In the genomic region with DNA sequence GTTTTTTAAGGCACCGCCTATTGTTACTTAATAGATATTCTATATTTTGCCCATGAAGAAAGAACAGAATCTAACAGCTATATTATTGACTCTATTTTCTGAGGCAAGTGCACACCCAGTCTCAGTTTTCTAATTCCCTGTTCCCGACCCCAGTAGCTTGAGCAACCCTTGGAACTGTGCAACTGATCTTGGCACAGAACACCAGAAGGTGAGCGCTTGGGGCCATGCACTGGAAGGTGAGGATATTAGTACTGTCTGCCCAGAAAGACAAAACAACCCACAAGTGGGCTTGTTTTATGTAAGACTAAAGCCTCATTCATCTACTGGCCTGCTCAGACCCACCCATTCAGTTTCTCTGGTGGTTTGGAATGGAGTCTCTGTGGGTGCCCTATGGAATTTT, we compare ENCODE assay signal across 24 cellular contexts.
"Had no signal": no experiment of that assay in that cellular context is flagged by ENCODE, and none has a peak within 500 bp of the region (broad histone marks: within the 10 kb centered on the region; RNA-seq: fewer than 3 reads in every experiment).

No MANE protein-coding gene starts in this region.

- ATAC-seq: effector memory CD8-positive, alpha-beta T cell; esophagus mucosa; foreskin keratinocyte; gastrocnemius medialis; gastroesophageal sphincter; heart left ventricle; heart right ventricle had no signal

- H3K27ac ChIP-seq: colonic mucosa, coronary artery, dorsolateral prefrontal cortex, epithelial cell of prostate, esophagus muscularis mucosa, esophagus squamous epithelium, foreskin keratinocyte, gastrocnemius medialis, gastroesophageal sphincter, heart left ventricle, heart right ventricle had no signal

- DNase-seq: colonic mucosa; cortex of kidney; dermis blood vessel endothelial cell; dorsolateral prefrontal cortex; effector CD4-positive, alpha-beta T cell; effector CD8-positive, alpha-beta T cell; effector memory CD4-positive, alpha-beta T cell; effector memory CD8-positive, alpha-beta T cell; endodermal cell; erythroblast; esophagus squamous epithelium; foreskin fibroblast; foreskin keratinocyte; foreskin melanocyte; gastrocnemius medialis; glutamatergic neuron; head of caudate nucleus; heart left ventricle; heart right ventricle had no signal
